In genomic region chrX:154724999-154725756, GRCh38 we compare ENCODE assay signal across 12 cellular contexts. TPM values are rescaled to one million over a fixed set of nuclear protein-coding genes. Genes with fewer than 3 reads are reported as not detected.
DNase-seq lines count a peak whose midpoint lies in the region; ATAC-seq and TF ChIP-seq lines count a peak whose summit lies in the region.
"Had no signal": no experiment of that assay in that cellular context is flagged by ENCODE, and none has a peak within 500 bp of the region (broad histone marks: within the 10 kb centered on the region; RNA-seq: fewer than 3 reads in every experiment).

No MANE protein-coding gene starts in this region.

- H3K9me2 ChIP-seq in OCI-LY7 (ENCODE audit: insufficient read depth, low read length) = no peaks in the 10 kb centered on the region

- no peak for DNase-seq in CD8-positive, alpha-beta memory T cell
- DNase-seq in GM20000 (ENCODE audit: low spot score) (peak; percentile 13), lower lobe of right lung (no peak), OCI-LY7 (ENCODE audit: low spot score) (no peak), kidney glomerular epithelial cell (lab: John Stamatoyannopoulos, UW) (no peak), smooth muscle cell (lab: John Stamatoyannopoulos, UW; ENCODE audit: unreplicated experiment) (no peak)
- DNase-seq in stimulated activated CD4-positive, alpha-beta T cell treated with anti-CD3 and anti-CD28 coated beads, Interleukin-12 subunit alpha, Interleukin-12 subunit beta, amount 100 ng/mL, for 4 hours = no peak
- DNase-seq: COR-L47; NCI-H1436; NCI-H82; stimulated activated CD8-positive, alpha-beta memory T cell treated with anti-CD3 and anti-CD28 coated beads, Interleukin-4, amount 100 ng/mL, for 48 hours had no signal

- peaks cover 0 to 1% (median 0%) of the 10 kb centered on the region in 5 donors for H3K9me3 Mint-ChIP-seq in CD8-positive, alpha-beta memory T cell
- no peaks in the 10 kb centered on the region for H3K9me3 Mint-ChIP-seq in T-helper 1 cell treated with Interleukin-12 subunit alpha and Interleukin-12 subunit beta and Interleukin-4 antibody, amounts not matched to agents 30 μg/mL and 1 μg/mL, for 36 hours

- H3K27me3 Mint-ChIP-seq in CD8-positive, alpha-beta memory T cell = peaks cover 0 to 2% of the 10 kb centered on the region in 2 donors
- H3K27me3 Mint-ChIP-seq in T-helper 1 cell treated with Interleukin-12 subunit alpha and Interleukin-12 subunit beta and Interleukin-4 antibody, amounts not matched to agents 30 μg/mL and 1 μg/mL, for 36 hours (ENCODE audit: low read depth) = no peaks in the 10 kb centered on the region

- no peaks in the 10 kb centered on the region for H3K27me3 ChIP-seq in CD8-positive, alpha-beta memory T cell (ENCODE audit: insufficient read depth, low read length, poor library complexity, severe bottlenecking)
- H3K27me3 ChIP-seq in lower lobe of right lung (ENCODE audit: low read depth) = no peaks in the 10 kb centered on the region
- no peaks in the 10 kb centered on the region for H3K27me3 ChIP-seq in smooth muscle cell (ENCODE audit: low read depth)

- no peak for ATAC-seq in lower lobe of right lung

- TF ChIP-seq CTCF in GM20000 (IDR thresholded peaks at IDR 0.05; ENCODE audit: extremely low read depth, missing control alignments) (no peak), lower lobe of right lung (IDR thresholded peaks at IDR 0.05) (no peak), OCI-LY7 (conservative IDR thresholded peaks at IDR 0.05; ENCODE audit: low read length) (no peak), smooth muscle cell (IDR thresholded peaks at IDR 0.05; ENCODE audit: borderline replicate concordance, insufficient read depth, poor library complexity, severe bottlenecking) (no peak)

- intact Hi-C loops in lower lobe of right lung (cut with DNase I) (no loop called here), OCI-LY7 (cut with micrococcal nuclease; ENCODE audit: unreplicated experiment) (no loop called here)

- H3K36me3 ChIP-seq in CD8-positive, alpha-beta memory T cell (ENCODE audit: insufficient read depth, low read length) = no peaks in the 10 kb centered on the region
- H3K36me3 ChIP-seq in lower lobe of right lung = no peaks in the 10 kb centered on the region
- H3K36me3 ChIP-seq in OCI-LY7 (ENCODE audit: insufficient read depth, low read length) = no peaks in the 10 kb centered on the region
- H3K36me3 ChIP-seq in smooth muscle cell (ENCODE audit: low read depth) = no peaks in the 10 kb centered on the region

- peak overlapping the region; percentile 79 to 95 (median 88) for H3K27ac Mint-ChIP-seq in CD8-positive, alpha-beta memory T cell
- H3K27ac Mint-ChIP-seq in T-helper 1 cell treated with Interleukin-12 subunit alpha and Interleukin-12 subunit beta and Interleukin-4 antibody, amounts not matched to agents 30 μg/mL and 1 μg/mL, for 36 hours = peak overlapping the region; percentile 87

- H3F3A ChIP-seq in smooth muscle cell (ENCODE audit: low read depth) = no peaks in the 10 kb centered on the region

- H3K4me2 ChIP-seq in OCI-LY7 (ENCODE audit: low read length) (no peak overlapping the region), smooth muscle cell (no peak overlapping the region)

- POLR2A ChIA-PET in CD8-positive, alpha-beta memory T cell (lab: Charles Lee) = interaction anchor here (0.6 to 1.7 kb wide), 2 partner anchors 23 to 44 kb away, joined by 3 to 11 read pairs; no protein-coding TSS in a partner anchor
- POLR2A ChIA-PET in OCI-LY7 (lab: Charles Lee) = no interaction called here

- H3K9me3 ChIP-seq in CD8-positive, alpha-beta memory T cell (ENCODE audit: low read length) = no peaks in the 10 kb centered on the region
- H3K9me3 ChIP-seq in lower lobe of right lung (no peaks in the 10 kb centered on the region), OCI-LY7 (ENCODE audit: low read length) (no peaks in the 10 kb centered on the region), smooth muscle cell (replicated peaks; ENCODE audit: low read depth) (no peaks in the 10 kb centered on the region)

- H4K20me1 ChIP-seq in OCI-LY7 (ENCODE audit: insufficient read depth, low read length) (no peaks in the 10 kb centered on the region), smooth muscle cell (ENCODE audit: low read depth) (no peaks in the 10 kb centered on the region)

- no peaks in the 10 kb centered on the region for H3K79me2 ChIP-seq in OCI-LY7 (ENCODE audit: insufficient read depth, low read depth, low read length)
- no peaks in the 10 kb centered on the region for H3K79me2 ChIP-seq in smooth muscle cell (ENCODE audit: low read depth)

- no peak overlapping the region for H3K9ac ChIP-seq in smooth muscle cell (ENCODE audit: low read depth)

- peaks cover 62 to 91% (median 82%) of the 10 kb centered on the region in 3 donors for H3K4me1 Mint-ChIP-seq in CD8-positive, alpha-beta memory T cell
- peaks cover 70% of the 10 kb centered on the region for H3K4me1 Mint-ChIP-seq in T-helper 1 cell treated with Interleukin-12 subunit alpha and Interleukin-12 subunit beta and Interleukin-4 antibody, amounts not matched to agents 30 μg/mL and 1 μg/mL, for 36 hours (ENCODE audit: low read depth)

- WGBS in smooth muscle cell (ENCODE audit: low lambda C conversion rate) = 83% methylated on average over 2 of the region's 2 CpGs

- H2AFZ ChIP-seq in OCI-LY7 (ENCODE audit: low read length) (no peak overlapping the region), smooth muscle cell (ENCODE audit: low read depth) (no peak overlapping the region)

- H3K27ac ChIP-seq in CD8-positive, alpha-beta memory T cell (ENCODE audit: low read depth, low read length) = peak overlapping the region; percentile 12
- H3K27ac ChIP-seq in lower lobe of right lung (peak overlapping the region; percentile 36), OCI-LY7 (ENCODE audit: low read depth, low read length, poor library complexity, severe bottlenecking) (no peak overlapping the region), smooth muscle cell (ENCODE audit: low read depth) (no peak overlapping the region)

- CTCF ChIA-PET in CD8-positive, alpha-beta memory T cell (lab: Charles Lee) = interaction anchor here (0.8 to 2.8 kb wide), 7 partner anchors 9 to 26 kb away, joined by 3 to 28 read pairs (median 3); no protein-coding TSS in a partner anchor
- CTCF ChIA-PET in OCI-LY7 (lab: Charles Lee; ENCODE audit: unreplicated experiment) = no interaction called here

- peaks cover 33% of the 10 kb centered on the region for H3K4me1 ChIP-seq in CD8-positive, alpha-beta memory T cell (ENCODE audit: insufficient read depth, low read length)
- H3K4me1 ChIP-seq in lower lobe of right lung (peaks cover 60% of the 10 kb centered on the region), OCI-LY7 (ENCODE audit: insufficient read depth, low read length, poor library complexity, severe bottlenecking) (no peaks in the 10 kb centered on the region), smooth muscle cell (ENCODE audit: low read depth) (no peaks in the 10 kb centered on the region)

- H3K4me3 ChIP-seq in CD8-positive, alpha-beta memory T cell (ENCODE audit: low read length) = no peak overlapping the region
- H3K4me3 ChIP-seq in lower lobe of right lung (no peak overlapping the region), OCI-LY7 (ENCODE audit: low read depth, low read length, poor library complexity, severe bottlenecking) (no peak overlapping the region), smooth muscle cell (no peak overlapping the region)

- H3K36me3 Mint-ChIP-seq in CD8-positive, alpha-beta memory T cell = peaks cover 0 to 2% (median 0%) of the 10 kb centered on the region in 3 donors
- H3K36me3 Mint-ChIP-seq in T-helper 1 cell treated with Interleukin-12 subunit alpha and Interleukin-12 subunit beta and Interleukin-4 antibody, amounts not matched to agents 30 μg/mL and 1 μg/mL, for 36 hours (ENCODE audit: low read depth) = peaks cover 44% of the 10 kb centered on the region

- BruUV-seq in OCI-LY7 (replicated peaks; lab: Mats Ljungman, UMichigan) = no TSS peak

- peak overlapping the region in 6 of 7 donors; percentile 28 to 70 (median 52) for H3K4me3 Mint-ChIP-seq in CD8-positive, alpha-beta memory T cell
- H3K4me3 Mint-ChIP-seq in T-helper 1 cell treated with Interleukin-12 subunit alpha and Interleukin-12 subunit beta and Interleukin-4 antibody, amounts not matched to agents 30 μg/mL and 1 μg/mL, for 36 hours = peak overlapping the region; percentile 43

RNA-seq across cellular contexts. Expression of gene GAB3, which starts 25.7 kb away (rescaled TPM):
- total RNA-seq in CD8-positive, alpha-beta memory T cell = 1 to 10 TPM; 6.2 to 6.7 TPM
- polyA plus RNA-seq in CD8-positive, alpha-beta memory T cell = 11.9 TPM
- 17.4 TPM for total RNA-seq in lower lobe of right lung
- 0.09 TPM in 1 of 2 replicates, not detected in the other for total RNA-seq in OCI-LY7 (2014; rRNA removed; shearing (Covaris generic))
- 0.38 and 0.53 TPM in 2 replicates for total RNA-seq in OCI-LY7 (2022)
- total RNA-seq in smooth muscle cell = 0.63 and 0.72 TPM in 2 replicates
- 0.39 and 0.80 TPM in 2 replicates for polyA plus RNA-seq in smooth muscle cell

RNA-seq across cellular contexts. Expression of gene DKC1, which starts 37.5 kb away (rescaled TPM):
- total RNA-seq in CD8-positive, alpha-beta memory T cell = 100 to 1,000 TPM; 214 to 219 TPM
- 43.6 TPM for polyA plus RNA-seq in CD8-positive, alpha-beta memory T cell
- total RNA-seq in lower lobe of right lung = 26.1 TPM
- total RNA-seq in OCI-LY7 (2014; rRNA removed; shearing (Covaris generic)) = 67.7 and 93.3 TPM in 2 replicates
- 134 and 138 TPM in 2 replicates for total RNA-seq in OCI-LY7 (2022)
- 18.7 and 23.4 TPM in 2 replicates for total RNA-seq in smooth muscle cell
- polyA plus RNA-seq in smooth muscle cell = 31.2 and 35.1 TPM in 2 replicates

Comparison
In these comparisons a context has a peak if more than half of its experiments do, and no peak if none do; other contexts are left out.
1. H3K27ac ChIP-seq: peak in CD8-positive, alpha-beta memory T cell (single experiment) and lower lobe of right lung (single experiment); none in OCI-LY7 (single experiment) and smooth muscle cell (single experiment).